10 cellular contexts compared by ENCODE assay signal in genomic region chr3:138935505-138935863, GRCh38. TPM values are rescaled to one million over a fixed set of nuclear protein-coding genes. Genes with fewer than 3 reads are reported as not detected.
DNase-seq lines count a peak whose midpoint lies in the region; ATAC-seq, FAIRE-seq and TF ChIP-seq lines count a peak whose summit lies in the region.
"Had no signal": no experiment of that assay in that cellular context is flagged by ENCODE, and none has a peak within 500 bp of the region (broad histone marks: within the 10 kb centered on the region; RNA-seq: fewer than 3 reads in every experiment).

No MANE protein-coding gene starts in this region.

- no peak for FAIRE-seq in astrocyte (lab: Jason Lieb, UNC)

- 58 to 69% (median 61%) methylated on average over 7 of the region's 7 CpGs for WGBS in spleen, 5 donors
- WGBS in transverse colon (ENCODE audit: low coverage in 1 of 2), 2 donors: 61 to 92% methylated on average over 3 to 7 of the region's 7 CpGs

- H3K27me3 ChIP-seq in CD4-positive, CD25-positive, alpha-beta regulatory T cell (ENCODE audit: control insufficient read depth, insufficient read depth, low read length): peaks cover 23% of the 10 kb centered on the region
- H3K27me3 ChIP-seq in HUES6 (ENCODE audit: control insufficient read depth, insufficient read depth, low read length) (peaks cover 66% of the 10 kb centered on the region), astrocyte (ENCODE audit: insufficient read depth, low read length) (peaks cover 53% of the 10 kb centered on the region), spleen (replicated peaks in 1 of 7) (peaks cover 17 to 93% (median 57%) of the 10 kb centered on the region in 7 donors), transverse colon (peaks cover 69% of the 10 kb centered on the region)

- H3K4me1 ChIP-seq in CD4-positive, CD25-positive, alpha-beta regulatory T cell (ENCODE audit: control insufficient read depth, insufficient read depth, low read length, poor library complexity, severe bottlenecking): peaks cover 43% of the 10 kb centered on the region
- peaks cover 31% of the 10 kb centered on the region for H3K4me1 ChIP-seq in HUES6 (ENCODE audit: control insufficient read depth, insufficient read depth, low read length)
- peaks cover 3% of the 10 kb centered on the region for H3K4me1 ChIP-seq in astrocyte (ENCODE audit: insufficient read depth, low read length)
- H3K4me1 ChIP-seq in spleen: peaks cover 36 to 49% (median 47%) of the 10 kb centered on the region in 6 donors
- peaks cover 16 to 44% (median 31%) of the 10 kb centered on the region in 4 donors for H3K4me1 ChIP-seq in transverse colon

- H3K36me3 Mint-ChIP-seq in CD4-positive, CD25-positive, alpha-beta regulatory T cell: no peaks in the 10 kb centered on the region
- H3K36me3 Mint-ChIP-seq in astrocyte (ENCODE audit: low read depth, unreplicated experiment): no peaks in the 10 kb centered on the region
- peaks cover 0 to 2% (median 0%) of the 10 kb centered on the region in 3 donors for H3K36me3 Mint-ChIP-seq in naive thymus-derived CD8-positive, alpha-beta T cell

- no peak overlapping the region for H3K27ac ChIP-seq in CD4-positive, CD25-positive, alpha-beta regulatory T cell (ENCODE audit: insufficient read depth, low read length, poor library complexity, severe bottlenecking)
- H3K27ac ChIP-seq in HUES6 (ENCODE audit: low read depth, low read length): no peak overlapping the region
- no peak overlapping the region for H3K27ac ChIP-seq in astrocyte (ENCODE audit: low read depth, low read length)
- no peak overlapping the region for H3K27ac ChIP-seq in spleen
- H3K27ac ChIP-seq in transverse colon: no peak overlapping the region

- TF ChIP-seq POLR2A in spleen (IDR thresholded peaks at IDR 0.05): no peak
- TF ChIP-seq POLR2A in transverse colon (IDR thresholded peaks at IDR 0.05): no peak

- peaks cover 90% of the 10 kb centered on the region for H3K27me3 Mint-ChIP-seq in CD4-positive, CD25-positive, alpha-beta regulatory T cell
- peaks cover 68% of the 10 kb centered on the region for H3K27me3 Mint-ChIP-seq in astrocyte (ENCODE audit: low read depth, unreplicated experiment)
- peaks cover 36 to 83% (median 60%) of the 10 kb centered on the region in 5 donors for H3K27me3 Mint-ChIP-seq in naive thymus-derived CD8-positive, alpha-beta T cell

- H3K27ac Mint-ChIP-seq in CD4-positive, CD25-positive, alpha-beta regulatory T cell: no peak overlapping the region
- H3K27ac Mint-ChIP-seq in astrocyte (ENCODE audit: unreplicated experiment): no peak overlapping the region
- H3K27ac Mint-ChIP-seq in naive thymus-derived CD8-positive, alpha-beta T cell: no peak overlapping the region

- intact Hi-C loops in spleen (cut with DNase I; ENCODE audit: low total_unique reads): no loop called here
- intact Hi-C loops in transverse colon (cut with DNase I; ENCODE audit: low total_unique reads): no loop called here

- no peaks in the 10 kb centered on the region for H3K9me3 ChIP-seq in CD4-positive, CD25-positive, alpha-beta regulatory T cell (ENCODE audit: control insufficient read depth in 2 of 2, low read length in 2 of 2)
- H3K9me3 ChIP-seq in HUES6 (ENCODE audit: control insufficient read depth, insufficient read depth, low read depth, low read length): no peaks in the 10 kb centered on the region
- H3K9me3 ChIP-seq in astrocyte (ENCODE audit: insufficient read depth, low read depth, low read length): peaks cover 3% of the 10 kb centered on the region
- H3K9me3 ChIP-seq in spleen: no peaks in the 10 kb centered on the region
- H3K9me3 ChIP-seq in transverse colon: no peaks in the 10 kb centered on the region

- DNase-seq in CD4-positive, CD25-positive, alpha-beta regulatory T cell: no peak
- DNase-seq in astrocyte (ENCODE audit: low read depth) (no peak), omental fat pad (ENCODE audit: low spot score) (no peak), spleen (no peak), transverse colon (no peak)
- DNase-seq in naive thymus-derived CD8-positive, alpha-beta T cell: no peak
- DNase-seq: NCI-H446 treated with DMSO at 0.1 percent for 48 hours had no signal

- H3K4me2 ChIP-seq in astrocyte (ENCODE audit: low read length): peak overlapping the region; percentile 85

- TF ChIP-seq EP300 in transverse colon (IDR thresholded peaks at IDR 0.05; ENCODE audit: low read depth): no peak

- no peaks in the 10 kb centered on the region for H3K79me2 ChIP-seq in astrocyte (ENCODE audit: insufficient read depth, low read length)

- peaks cover 0 to 1% (median 0%) of the 10 kb centered on the region in 7 donors for H3K9me3 Mint-ChIP-seq in CD4-positive, CD25-positive, alpha-beta regulatory T cell
- peaks cover 7% of the 10 kb centered on the region for H3K9me3 Mint-ChIP-seq in astrocyte (ENCODE audit: unreplicated experiment)
- no peaks in the 10 kb centered on the region for H3K9me3 Mint-ChIP-seq in naive thymus-derived CD8-positive, alpha-beta T cell

- in situ Hi-C loops in transverse colon (cut with MboI; ENCODE audit: low pct_ligation_motif_present in 1 of 4, low pct_unique_long_range_greater_than_20kb in 1 of 4, low sequenced_read_pairs in 3 of 4): loop anchor here (10.0 to 25.0 kb wide), 5 partner anchors 341 to 523 kb away; partner anchors contain the start of genes MRPS22 (in 2 of the 4) and CEP70 (in 1 of the 4)

- peaks cover 5 to 36% (median 14%) of the 10 kb centered on the region in 4 donors for H3K4me1 Mint-ChIP-seq in CD4-positive, CD25-positive, alpha-beta regulatory T cell
- H3K4me1 Mint-ChIP-seq in astrocyte (ENCODE audit: low read depth, unreplicated experiment): peaks cover 8% of the 10 kb centered on the region
- H3K4me1 Mint-ChIP-seq in naive thymus-derived CD8-positive, alpha-beta T cell: peaks cover 20 to 40% (median 35%) of the 10 kb centered on the region in 4 donors

- no peaks in the 10 kb centered on the region for H3K36me3 ChIP-seq in CD4-positive, CD25-positive, alpha-beta regulatory T cell (ENCODE audit: control insufficient read depth, insufficient read depth, low read length)
- no peaks in the 10 kb centered on the region for H3K36me3 ChIP-seq in HUES6 (ENCODE audit: control insufficient read depth, insufficient read depth, low read length)
- no peaks in the 10 kb centered on the region for H3K36me3 ChIP-seq in astrocyte (ENCODE audit: insufficient read depth, low read length)
- no peaks in the 10 kb centered on the region for H3K36me3 ChIP-seq in spleen
- no peaks in the 10 kb centered on the region for H3K36me3 ChIP-seq in transverse colon

- no peak overlapping the region for H3K4me3 ChIP-seq in CD4-positive, CD25-positive, alpha-beta regulatory T cell (ENCODE audit: low read depth, low read length)
- H3K4me3 ChIP-seq in HUES6 (ENCODE audit: low read depth, low read length) (peak overlapping the region; percentile 61), astrocyte (ENCODE audit: insufficient read depth, low read depth, low read length) (peak overlapping the region; percentile 38), spleen (peak overlapping the region in 3 of 8 donors; percentile 29 to 65 (median 38)), transverse colon (peak overlapping the region in 1 of 4 donors; percentile 54)

- POLR2A ChIA-PET in naive thymus-derived CD8-positive, alpha-beta T cell (lab: Charles Lee): interaction anchor here (1.3 kb wide), 1 partner anchor 19 kb away, joined by 4 read pairs; no protein-coding TSS in a partner anchor

- no peak for ATAC-seq in CD4-positive, CD25-positive, alpha-beta regulatory T cell (ENCODE audit: low read depth in 2 of 2)
- no peak for ATAC-seq in naive thymus-derived CD8-positive, alpha-beta T cell
- ATAC-seq in GM19452 (IDR thresholded peaks at IDR 0.05; ENCODE audit: unreplicated experiment): no peak
- ATAC-seq in omental fat pad (ENCODE audit: low FRiP score): no peak

- peak overlapping the region; percentile 70 to 81 (median 77) for H3K4me3 Mint-ChIP-seq in CD4-positive, CD25-positive, alpha-beta regulatory T cell
- H3K4me3 Mint-ChIP-seq in astrocyte (ENCODE audit: unreplicated experiment): peak overlapping the region; percentile 75
- peak overlapping the region; percentile 55 to 87 (median 80) for H3K4me3 Mint-ChIP-seq in naive thymus-derived CD8-positive, alpha-beta T cell

- H4K20me1 ChIP-seq in astrocyte (ENCODE audit: insufficient read depth, low read length): peaks cover 23% of the 10 kb centered on the region

- peak overlapping the region; percentile 70 for H2AFZ ChIP-seq in astrocyte (ENCODE audit: low read depth, low read length)

- TF ChIP-seq CTCF in astrocyte (IDR thresholded peaks at IDR 0.05; ENCODE audit: insufficient read depth, low read depth, low read length): no peak
- no peak for TF ChIP-seq CTCF in omental fat pad (IDR thresholded peaks at IDR 0.05)
- no peak for TF ChIP-seq CTCF in spleen (IDR thresholded peaks at IDR 0.05 in 8 of 11, conservative IDR thresholded peaks at IDR 0.05 in 3 of 11)
- TF ChIP-seq CTCF in transverse colon (IDR thresholded peaks at IDR 0.05): no peak

- no peak overlapping the region for H3K9ac ChIP-seq in HUES6 (ENCODE audit: low read length)
- peak overlapping the region; percentile 10 for H3K9ac ChIP-seq in astrocyte (ENCODE audit: low read length)

RNA-seq across cellular contexts. Expression of gene FOXL2, which starts 11.5 kb away (rescaled TPM):
- not detected for total RNA-seq in CD4-positive, CD25-positive, alpha-beta regulatory T cell
- not detected for polyA plus RNA-seq in CD4-positive, CD25-positive, alpha-beta regulatory T cell
- 3.7 and 4.5 TPM in 2 replicates for total RNA-seq in astrocyte
- total RNA-seq in naive thymus-derived CD8-positive, alpha-beta T cell: not detected
- polyA plus RNA-seq in naive thymus-derived CD8-positive, alpha-beta T cell: not detected
- not detected for total RNA-seq in omental fat pad
- total RNA-seq in spleen: not detected
- not detected for polyA plus RNA-seq in spleen
- not detected for total RNA-seq in transverse colon
- total RNA-seq: T-helper 1 cell treated with Interleukin-12 subunit alpha and Interleukin-12 subunit beta and Interleukin-4 antibody, amounts not matched to agents 30 ng/mL and 1 ng/mL, for 36 hours had no signal

RNA-seq across cellular contexts. Expression of gene FOXL2NB, which starts 11.5 kb away (rescaled TPM):
- total RNA-seq in CD4-positive, CD25-positive, alpha-beta regulatory T cell: not detected
- not detected for polyA plus RNA-seq in CD4-positive, CD25-positive, alpha-beta regulatory T cell
- total RNA-seq in astrocyte: 3.9 and 5.2 TPM in 2 replicates
- not detected for total RNA-seq in naive thymus-derived CD8-positive, alpha-beta T cell
- polyA plus RNA-seq in naive thymus-derived CD8-positive, alpha-beta T cell: not detected
- total RNA-seq in omental fat pad: not detected
- total RNA-seq in spleen: not detected
- polyA plus RNA-seq in spleen: under 1 TPM in 1 of 3 donors, not detected in 2; 0.04 TPM
- not detected for total RNA-seq in transverse colon
- total RNA-seq: T-helper 1 cell treated with Interleukin-12 subunit alpha and Interleukin-12 subunit beta and Interleukin-4 antibody, amounts not matched to agents 30 ng/mL and 1 ng/mL, for 36 hours had no signal
